10 cellular contexts compared by ENCODE assay signal in the genomic region with DNA sequence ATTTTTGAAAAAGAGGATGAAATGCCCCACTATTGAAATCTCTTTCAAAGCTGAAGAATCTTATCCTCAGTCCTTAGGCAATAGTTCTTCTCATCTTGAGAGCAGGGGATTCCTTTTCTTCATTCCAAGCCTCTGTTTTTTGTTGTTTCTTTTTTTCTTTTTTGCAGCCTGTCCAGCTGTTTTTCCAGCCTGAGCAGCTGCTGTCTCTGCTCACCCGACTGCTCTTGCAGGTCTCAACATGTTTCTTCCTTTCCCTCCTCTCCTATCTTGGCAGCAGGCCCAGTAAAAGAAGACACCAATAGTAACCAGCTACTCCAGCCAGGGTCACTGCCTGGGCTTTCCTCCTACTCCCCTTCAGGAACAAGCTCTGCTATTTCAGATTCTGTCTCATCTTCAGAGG. TPM values are rescaled to one million over a fixed set of nuclear protein-coding genes. Genes with fewer than 3 reads are reported as not detected.
A peak's percentile ranks its signal among the peaks of the same experiment; 100 is the strongest.
DNase-seq lines count a peak whose midpoint lies in the region; ATAC-seq and TF ChIP-seq lines count a peak whose summit lies in the region.
"Had no signal": no experiment of that assay in that cellular context is flagged by ENCODE, and none has a peak within 500 bp of the region (broad histone marks: within the 10 kb centered on the region; RNA-seq: fewer than 3 reads in every experiment).

No MANE protein-coding gene starts in this region.

- ATAC-seq in left ventricle myocardium superior, result peak; percentile 75
- ATAC-seq: CD8-positive, alpha-beta T cell had no signal

- DNase-seq in DMS 273 (lab: John Stamatoyannopoulos, UW; ENCODE audit: unreplicated experiment), result peak; percentile 94
- DNase-seq in NCI-H1436 (lab: John Stamatoyannopoulos, UW), result peak; percentile 62
- DNase-seq in RWPE1 (ENCODE audit: low spot score), result peak; percentile 85
- no peak for DNase-seq in left ventricle myocardium superior
- DNase-seq in activated gamma-delta T cell (lab: John Stamatoyannopoulos, UW), result no peak
- DNase-seq in ecto neural progenitor cell (ENCODE audit: low spot score), result no peak
- no peak for DNase-seq in AG08395 (ENCODE audit: low spot score)
- no peak for DNase-seq in erythroblast (lab: John Stamatoyannopoulos, UW)
- DNase-seq: CD8-positive, alpha-beta T cell had no signal

- CTCF ChIA-PET in RWPE1 (lab: Yijun Ruan, JAX), result interaction anchor here (0.7 kb wide), 1 partner anchor 958 kb away, joined by 3 read pairs; no protein-coding TSS in a partner anchor

- POLR2A ChIA-PET in RWPE1 (lab: Yijun Ruan, JAX; ENCODE audit: low non-redundant PET), result no interaction called here

- intact Hi-C loops in left ventricle myocardium superior (cut with micrococcal nuclease), result no loop called here

- peak overlapping the region; percentile 61 for H3K27ac ChIP-seq in RWPE1
- H3K27ac ChIP-seq: pancreas had no signal

- TF ChIP-seq POLR2A in erythroblast (IDR thresholded peaks at IDR 0.05; ENCODE audit: low read length), result no peak

- TF ChIP-seq CTCF in RWPE1 (conservative IDR thresholded peaks at IDR 0.05; ENCODE audit: low read depth), result no peak

RNA-seq across cellular contexts. Expression of a gene that starts 23.8 kb away (rescaled TPM):
- 3.6 TPM for total RNA-seq in left ventricle myocardium superior

Comparison
In these comparisons a context has a peak if more than half of its experiments do, and no peak if none do; other contexts are left out.
1. DNase-seq: peak in DMS 273 (single experiment), NCI-H1436 (single experiment) and RWPE1 (single experiment); none in left ventricle myocardium superior (single experiment), activated gamma-delta T cell (single experiment), ecto neural progenitor cell (single experiment), AG08395 (single experiment) and erythroblast (0 of 2).